Comparison of ENCODE assay signal across 7 cellular contexts in genomic region chr2:9656270-9656766, GRCh38. TPM values are rescaled to one million over a fixed set of nuclear protein-coding genes. Genes with fewer than 3 reads are reported as not detected.
A peak's percentile ranks its signal among the peaks of the same experiment; 100 is the strongest.
DNase-seq lines count a peak whose midpoint lies in the region; ATAC-seq and TF ChIP-seq lines count a peak whose summit lies in the region.

No MANE protein-coding gene starts in this region.

- peaks cover 30% of the 10 kb centered on the region for H3F3A ChIP-seq in SK-N-SH (replicated peaks; ENCODE audit: insufficient read depth)

- TF ChIP-seq CTCF in SK-N-SH (IDR thresholded peaks at IDR 0.05): no peak
- TF ChIP-seq CTCF in astrocyte of the cerebellum (IDR thresholded peaks at IDR 0.05; ENCODE audit: low read depth, low read length, missing control alignments): no peak

- no peaks in the 10 kb centered on the region for H3K79me2 ChIP-seq in SK-N-SH (ENCODE audit: insufficient read depth)

- in situ Hi-C loops in astrocyte of the cerebellum (cut with HindIII; ENCODE audit: low sequenced_read_pairs): no loop called here

- DNase-seq in SK-N-SH: no peak
- DNase-seq in astrocyte of the cerebellum (ENCODE audit: low read depth): peak; percentile 88
- no peak for DNase-seq in COR-L47 (lab: John Stamatoyannopoulos, UW)
- no peak for DNase-seq in NCI-H146 treated with DMSO at 0.1 percent for 48 hours (lab: John Stamatoyannopoulos, UW; ENCODE audit: unreplicated experiment)

- POLR2A ChIA-PET in SK-N-SH (lab: Yijun Ruan, JAX): no interaction called here

- H3K27ac ChIP-seq in SK-N-SH (ENCODE audit: low read depth in 2 of 2, low read length in 1 of 2): peak overlapping the region in 1 of 2 experiments; percentile 98; a peak in 2 of 4 replicates

- no peaks in the 10 kb centered on the region for H3K27me3 ChIP-seq in SK-N-SH (ENCODE audit: insufficient read depth)
- no peaks in the 10 kb centered on the region for H3K27me3 ChIP-seq in skeletal muscle satellite cell (ENCODE audit: control insufficient read depth, insufficient read depth, low read length)

- H3K4me3 ChIP-seq in SK-N-SH (ENCODE audit: low read depth in 2 of 2, low read length in 1 of 2): peak overlapping the region in 1 of 2 experiments; percentile 26; a peak in 2 of 4 replicates
- H3K4me3 ChIP-seq in astrocyte of the cerebellum (ENCODE audit: low read depth, low read length): no peak overlapping the region
- H3K4me3 ChIP-seq in skeletal muscle satellite cell (ENCODE audit: low read length): no peak overlapping the region

- peaks cover 7 to 40% of the 10 kb centered on the region in 2 experiments; a peak in 3 of 4 replicates for H3K4me1 ChIP-seq in SK-N-SH (ENCODE audit: control insufficient read depth in 1 of 2, insufficient read depth in 2 of 2, low read depth in 1 of 2, low read length in 1 of 2)
- peaks cover 50% of the 10 kb centered on the region for H3K4me1 ChIP-seq in skeletal muscle satellite cell (ENCODE audit: control insufficient read depth, insufficient read depth, low read length)

- H3K36me3 ChIP-seq in SK-N-SH (replicated peaks in 1 of 2; ENCODE audit: control insufficient read depth in 1 of 2, insufficient read depth in 2 of 2, low read length in 1 of 2) (no peaks in the 10 kb centered on the region), skeletal muscle satellite cell (ENCODE audit: insufficient read depth, low read length) (no peaks in the 10 kb centered on the region)

- no peaks in the 10 kb centered on the region for H4K20me1 ChIP-seq in SK-N-SH (ENCODE audit: insufficient read depth)

- CTCF ChIA-PET in SK-N-SH (lab: Yijun Ruan, JAX): interaction anchor here (1.8 to 2.3 kb wide), 3 partner anchors 8 to 19 kb away, joined by 4 to 7 read pairs (median 5); no protein-coding TSS in a partner anchor

- TF ChIP-seq RAD21 in SK-N-SH (IDR thresholded peaks at IDR 0.05; ENCODE audit: low read length): no peak

- peak; percentile 90 for ATAC-seq in GM19025 (IDR thresholded peaks at IDR 0.05; ENCODE audit: low read depth, unreplicated experiment)
- peak; percentile 96 for ATAC-seq in HG03045 (IDR thresholded peaks at IDR 0.05; ENCODE audit: unreplicated experiment)

- peak; percentile 8 to 91; a peak in 2 of 4 replicates for TF ChIP-seq EP300 in SK-N-SH (IDR thresholded peaks at IDR 0.05; ENCODE audit: borderline replicate concordance in 1 of 2, low read depth in 1 of 2, low read length in 1 of 2)

- H2AFZ ChIP-seq in SK-N-SH (ENCODE audit: low read depth): peak overlapping the region; percentile 65

- H3K9me2 ChIP-seq in SK-N-SH: no peaks in the 10 kb centered on the region

- H3K9me3 ChIP-seq in SK-N-SH: no peaks in the 10 kb centered on the region
- H3K9me3 ChIP-seq in skeletal muscle satellite cell (replicated peaks; ENCODE audit: low read length): no peaks in the 10 kb centered on the region

- H3K4me2 ChIP-seq in SK-N-SH: peak overlapping the region; percentile 77
- H3K4me2 ChIP-seq in skeletal muscle satellite cell (ENCODE audit: low read length): peak overlapping the region; percentile 71

- WGBS in SK-N-SH (ENCODE audit: low lambda C conversion rate): 41% methylated on average over 11 of the region's 11 CpGs

- H3K9ac ChIP-seq in SK-N-SH (peak overlapping the region; percentile 70), skeletal muscle satellite cell (ENCODE audit: low read depth, low read length) (peak overlapping the region; percentile 64)

TF ChIP-seq in SK-N-SH, 30 proteins besides CTCF, POLR2A, EP300 and RAD21 (continues in another document):
- TF ChIP-seq CHD2 (IDR thresholded peaks at IDR 0.05; ENCODE audit: low read length, partially characterized antibody) (no peak), FOSL2 (IDR thresholded peaks at IDR 0.05; ENCODE audit: borderline replicate concordance, low read depth) (peak; percentile 97), FOXJ3 (CRISPR knock-in tag; IDR thresholded peaks at IDR 0.05) (no peak), SIN3A (IDR thresholded peaks at IDR 0.05; ENCODE audit: borderline replicate concordance, low read depth, low read length) (peak; percentile 61; the same call in 1 of the 2 replicates), MEF2A (IDR thresholded peaks at IDR 0.05; ENCODE audit: borderline replicate concordance, low read depth) (peak; percentile 68; the same call in 1 of the 2 replicates), USF2 (IDR thresholded peaks at IDR 0.05; ENCODE audit: borderline replicate concordance, low read depth, low read length) (no peak), ZBTB33 (IDR thresholded peaks at IDR 0.05; ENCODE audit: borderline replicate concordance, low read depth) (peak; percentile 68; the same call in 1 of the 2 replicates), USF1 (IDR thresholded peaks at IDR 0.05; ENCODE audit: borderline replicate concordance, low read depth) (no peak), RXRA (IDR thresholded peaks at IDR 0.05; ENCODE audit: borderline replicate concordance, low read depth) (peak; percentile 99), GATA2 (CRISPR knock-in tag; IDR thresholded peaks at IDR 0.05) (no peak), RFX5 (IDR thresholded peaks at IDR 0.05; ENCODE audit: low read length) (no peak), NFIC (IDR thresholded peaks at IDR 0.05; ENCODE audit: borderline replicate concordance) (peak; percentile 78), SMC3 (IDR thresholded peaks at IDR 0.05; ENCODE audit: low read depth, low read length) (no peak), TAF1 (IDR thresholded peaks at IDR 0.05; ENCODE audit: borderline replicate concordance, low read depth, low read length) (peak; percentile 20; the same call in 1 of the 2 replicates), RCOR1 (IDR thresholded peaks at IDR 0.05; ENCODE audit: low read length) (no peak), EZH2phosphoT487 (IDR thresholded peaks at IDR 0.05; ENCODE audit: borderline replicate concordance, low read depth) (no peak)
- TF ChIP-seq, protein P1, sequence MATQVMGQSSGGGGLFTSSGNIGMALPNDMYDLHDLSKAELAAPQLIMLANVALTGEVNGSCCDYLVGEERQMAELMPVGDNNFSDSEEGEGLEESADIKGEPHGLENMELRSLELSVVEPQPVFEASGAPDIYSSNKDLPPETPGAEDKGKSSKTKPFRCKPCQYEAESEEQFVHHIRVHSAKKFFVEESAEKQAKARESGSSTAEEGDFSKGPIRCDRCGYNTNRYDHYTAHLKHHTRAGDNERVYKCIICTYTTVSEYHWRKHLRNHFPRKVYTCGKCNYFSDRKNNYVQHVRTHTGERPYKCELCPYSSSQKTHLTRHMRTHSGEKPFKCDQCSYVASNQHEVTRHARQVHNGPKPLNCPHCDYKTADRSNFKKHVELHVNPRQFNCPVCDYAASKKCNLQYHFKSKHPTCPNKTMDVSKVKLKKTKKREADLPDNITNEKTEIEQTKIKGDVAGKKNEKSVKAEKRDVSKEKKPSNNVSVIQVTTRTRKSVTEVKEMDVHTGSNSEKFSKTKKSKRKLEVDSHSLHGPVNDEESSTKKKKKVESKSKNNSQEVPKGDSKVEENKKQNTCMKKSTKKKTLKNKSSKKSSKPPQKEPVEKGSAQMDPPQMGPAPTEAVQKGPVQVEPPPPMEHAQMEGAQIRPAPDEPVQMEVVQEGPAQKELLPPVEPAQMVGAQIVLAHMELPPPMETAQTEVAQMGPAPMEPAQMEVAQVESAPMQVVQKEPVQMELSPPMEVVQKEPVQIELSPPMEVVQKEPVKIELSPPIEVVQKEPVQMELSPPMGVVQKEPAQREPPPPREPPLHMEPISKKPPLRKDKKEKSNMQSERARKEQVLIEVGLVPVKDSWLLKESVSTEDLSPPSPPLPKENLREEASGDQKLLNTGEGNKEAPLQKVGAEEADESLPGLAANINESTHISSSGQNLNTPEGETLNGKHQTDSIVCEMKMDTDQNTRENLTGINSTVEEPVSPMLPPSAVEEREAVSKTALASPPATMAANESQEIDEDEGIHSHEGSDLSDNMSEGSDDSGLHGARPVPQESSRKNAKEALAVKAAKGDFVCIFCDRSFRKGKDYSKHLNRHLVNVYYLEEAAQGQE (IDR thresholded peaks at IDR 0.05; ENCODE audit: low read depth, low read length): 0 out of 2 replicates have a peak, but pooled peaks have one; percentile 29
- TF ChIP-seq, protein P2, sequence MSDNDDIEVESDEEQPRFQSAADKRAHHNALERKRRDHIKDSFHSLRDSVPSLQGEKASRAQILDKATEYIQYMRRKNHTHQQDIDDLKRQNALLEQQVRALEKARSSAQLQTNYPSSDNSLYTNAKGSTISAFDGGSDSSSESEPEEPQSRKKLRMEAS (IDR thresholded peaks at IDR 0.05; ENCODE audit: low read depth): peak; percentile 81

RNA-seq across cellular contexts. Expression of gene YWHAQ, which starts 25.5 kb away (rescaled TPM):
- polyA plus RNA-seq in SK-N-SH (2012; rRNA removed): 235 and 240 TPM in 2 replicates
- polyA plus RNA-seq in SK-N-SH (2012; cell fraction: cytosol; rRNA removed): 327 and 349 TPM in 2 replicates
- polyA plus RNA-seq in SK-N-SH (2012; cell fraction: nucleus; rRNA removed): 114 and 122 TPM in 2 replicates
- total RNA-seq in skeletal muscle satellite cell (2012; rRNA removed): 362 and 412 TPM in 2 replicates
